ENCODE assay signal across 8 cellular contexts in the genomic region with DNA sequence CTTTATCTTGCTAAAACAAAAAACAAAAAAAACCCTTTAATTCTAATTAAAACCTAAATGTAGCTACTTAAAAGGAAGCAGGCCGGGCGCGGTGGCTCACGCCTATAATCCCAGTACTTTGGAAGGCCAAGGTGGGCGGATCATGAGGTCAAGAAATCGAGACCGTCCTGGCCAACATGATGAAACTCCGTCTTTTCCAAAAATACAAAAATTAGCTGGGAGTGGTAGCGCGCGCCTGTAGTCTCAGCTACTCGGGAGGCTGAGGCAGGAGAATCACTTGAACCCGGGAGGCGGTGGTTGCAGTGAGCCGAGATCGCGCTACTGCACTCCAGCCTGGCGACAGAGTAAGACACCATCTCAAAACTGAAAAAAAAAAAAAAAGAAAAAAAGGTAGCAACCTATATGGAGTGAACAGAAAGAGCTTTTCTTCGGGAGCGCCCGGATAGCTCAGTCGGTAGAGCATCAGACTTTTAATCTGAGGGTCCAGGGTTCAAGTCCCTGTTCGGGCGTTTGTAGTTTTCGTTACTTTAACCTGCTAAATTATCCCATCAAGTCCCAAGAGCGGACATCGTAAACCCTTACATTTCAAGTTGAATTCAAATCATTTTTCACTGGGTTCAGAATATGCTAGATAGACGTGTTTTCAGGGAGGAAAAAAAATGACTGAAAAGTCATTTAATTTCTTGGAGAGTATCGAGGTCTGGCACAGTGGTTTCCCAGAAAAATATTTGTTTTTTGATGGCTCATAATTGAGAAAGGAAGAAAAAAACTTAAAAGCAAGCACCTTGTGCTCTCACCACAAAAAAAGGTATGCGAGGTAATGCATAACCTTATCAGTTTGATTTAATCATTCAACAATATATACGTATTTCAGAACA. TPM values are rescaled to one million over a fixed set of nuclear protein-coding genes. Genes with fewer than 3 reads are reported as not detected.
DNase-seq lines count a peak whose midpoint lies in the region; ATAC-seq and TF ChIP-seq lines count a peak whose summit lies in the region.

No MANE protein-coding gene starts in this region.

- ATAC-seq in HG02852 (IDR thresholded peaks at IDR 0.05; ENCODE audit: unreplicated experiment), result peak; percentile 70

- H3K36me3 ChIP-seq in ascending aorta, result no peaks in the 10 kb centered on the region

- peak; percentile 93 for DNase-seq in GM12865 (ENCODE audit: low read depth)
- peak; percentile 81 for DNase-seq in NCI-H1436 (lab: John Stamatoyannopoulos, UW)
- DNase-seq in SW480 (ENCODE audit: low spot score), result peak; percentile 91
- peak; percentile 18 to 84 for DNase-seq in ascending aorta (ENCODE audit: low spot score in 2 of 2)
- peak; percentile 69 to 80 for DNase-seq in hippocampal formation (lab: John Stamatoyannopoulos, UW)
- peak; percentile 88 for DNase-seq in renal cortical epithelial cell (ENCODE audit: low read depth)
- DNase-seq in GM19238 (ENCODE audit: insufficient read length, low spot score), result no peak

- H3K9me3 ChIP-seq in ascending aorta, result no peaks in the 10 kb centered on the region

- TF ChIP-seq CTCF in GM12865 (IDR thresholded peaks at IDR 0.05; ENCODE audit: insufficient read depth, low read depth, low read length, missing control alignments) (no peak), ascending aorta (IDR thresholded peaks at IDR 0.05) (no peak)

- H3K4me3 ChIP-seq in GM12865 (ENCODE audit: low read depth, low read length) (peak overlapping the region; percentile 69), ascending aorta (peak overlapping the region; percentile 43 to 59)

- H3K27me3 ChIP-seq in ascending aorta, result no peaks in the 10 kb centered on the region

- intact Hi-C loops in ascending aorta (cut with DNase I), result loop anchor here (2.0 to 5.0 kb wide), 3 partner anchors 96 to 709 kb away; partner anchors contain the start of genes ETNK2, PPP1R15B, ZBED6 and ZC3H11A

- H3K4me1 ChIP-seq in ascending aorta, result peaks cover 0 to 4% of the 10 kb centered on the region in 2 donors

- H3K27ac ChIP-seq in ascending aorta, result peak overlapping the region; percentile 85 to 87

RNA-seq across cellular contexts. Expression of gene MDM4, which starts 9.9 kb away (rescaled TPM):
- 9.9 TPM for total RNA-seq in ascending aorta
- total RNA-seq in renal cortical epithelial cell, result 13.7 and 44.5 TPM in 2 replicates

RNA-seq across cellular contexts. Expression of gene PIK3C2B, which starts 11.7 kb away (rescaled TPM):
- total RNA-seq in ascending aorta, result 129 TPM
- 1.9 and 9.7 TPM in 2 replicates for total RNA-seq in renal cortical epithelial cell

Comparison
In these comparisons a context has a peak if more than half of its experiments do, and no peak if none do; other contexts are left out.
1. RNA of gene PIK3C2B, which starts 11.7 kb away (total RNA-seq): 129 TPM in ascending aorta (single experiment); 1.9 to 9.7 TPM in renal cortical epithelial cell; every median in the first group is over 10 times any median in the second.